ENCODE assay signal across 1 cellular context in genomic region chr1:200774735-200775449, GRCh38.
TF ChIP-seq lines count a peak whose summit lies in the region.

No MANE protein-coding gene starts in this region.

TF ChIP-seq in IMR-90, 13 proteins besides CTCF, POLR2A, EP300 and RAD21 (continued from another document):
- TF ChIP-seq USF2 (IDR thresholded peaks at IDR 0.05; ENCODE audit: low read depth, low read length) = no peak
- TF ChIP-seq MAZ (IDR thresholded peaks at IDR 0.05; ENCODE audit: borderline replicate concordance, low read depth, low read length) = no peak
TF ChIP-seq in IMR-90: peak in this region for 0.
